Comparison of ENCODE assay signal across 19 cellular contexts in the genomic region with DNA sequence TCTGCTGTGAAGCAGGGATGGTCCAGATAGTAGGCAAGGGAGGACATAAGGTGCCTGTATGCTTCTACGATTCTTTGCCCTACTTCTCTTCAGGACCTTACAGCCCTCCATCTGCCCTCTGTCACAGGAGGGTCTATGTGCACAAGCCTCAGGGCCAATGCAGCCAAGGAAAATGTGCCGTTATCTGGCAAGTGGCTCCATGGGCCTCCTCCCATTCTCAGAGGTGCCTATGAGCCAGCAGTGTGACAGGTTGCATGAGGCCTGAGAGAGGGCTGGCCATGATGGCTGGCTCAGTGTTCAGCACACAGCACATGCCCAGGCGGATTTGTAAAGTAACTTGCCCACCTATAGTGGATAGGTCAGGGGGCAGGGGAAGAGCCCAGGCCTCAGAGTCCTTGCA. TPM values are rescaled to one million over a fixed set of nuclear protein-coding genes. Genes with fewer than 3 reads are reported as not detected.
DNase-seq lines count a peak whose midpoint lies in the region; ATAC-seq and TF ChIP-seq lines count a peak whose summit lies in the region.
"Had no signal": no experiment of that assay in that cellular context is flagged by ENCODE, and none has a peak within 500 bp of the region (broad histone marks: within the 10 kb centered on the region; RNA-seq: fewer than 3 reads in every experiment).

No MANE protein-coding gene starts in this region.

- H3K27me3 ChIP-seq in CD8-positive, alpha-beta memory T cell (ENCODE audit: insufficient read depth, low read length, poor library complexity, severe bottlenecking), result no peaks in the 10 kb centered on the region

- peak overlapping the region; percentile 35 for H3K27ac Mint-ChIP-seq in activated naive CD4-positive, alpha-beta T cell treated with anti-CD3 and anti-CD28 coated beads for 36 hours
- no peak overlapping the region for H3K27ac Mint-ChIP-seq in activated naive CD4-positive, alpha-beta T cell treated with anti-CD3 and anti-CD28 coated beads, Interleukin-2, amount 10 ng/mL, durations not matched to agents 7 days and 5 days
- H3K27ac Mint-ChIP-seq in CD8-positive, alpha-beta memory T cell, result peak overlapping the region in 6 of 8 donors; percentile 23 to 94 (median 66)
- H3K27ac Mint-ChIP-seq in central memory CD8-positive, alpha-beta T cell (ENCODE audit: low read depth), result peak overlapping the region; percentile 2
- H3K27ac Mint-ChIP-seq in nephron progenitor cell, result peak overlapping the region; percentile 86

- H3K9me3 ChIP-seq in CD8-positive, alpha-beta memory T cell (ENCODE audit: low read length), result no peaks in the 10 kb centered on the region

- no peak for TF ChIP-seq CTCF in nephron progenitor cell (IDR thresholded peaks at IDR 0.05)

- intact Hi-C loops in activated naive CD4-positive, alpha-beta T cell treated with anti-CD3 and anti-CD28 coated beads for 36 hours (cut with micrococcal nuclease), result no loop called here

- POLR2A ChIA-PET in CD8-positive, alpha-beta memory T cell (lab: Charles Lee), result no interaction called here

- ATAC-seq in central memory CD8-positive, alpha-beta T cell (replicated peaks; ENCODE audit: extremely low read depth, poor library complexity, severe bottlenecking), result no peak
- ATAC-seq: Panc1 had no signal

- peaks cover 3% of the 10 kb centered on the region for H3K36me3 ChIP-seq in CD8-positive, alpha-beta memory T cell (ENCODE audit: insufficient read depth, low read length)

- H3K27ac ChIP-seq in CD8-positive, alpha-beta memory T cell (ENCODE audit: low read depth, low read length), result no peak overlapping the region
- H3K27ac ChIP-seq: C4-2B had no signal

- DNase-seq in activated naive CD4-positive, alpha-beta T cell treated with anti-CD3 and anti-CD28 coated beads for 36 hours, result no peak
- DNase-seq in activated naive CD4-positive, alpha-beta T cell treated with anti-CD3 and anti-CD28 coated beads, Interleukin-2, amount 10 ng/mL, durations not matched to agents 7 days and 5 days, result no peak
- DNase-seq in CD8-positive, alpha-beta memory T cell, result peak in 1 of 5 donors; percentile 4
- no peak for DNase-seq in central memory CD8-positive, alpha-beta T cell (ENCODE audit: low spot score in 2 of 2)
- no peak for DNase-seq in nephron progenitor cell
- no peak for DNase-seq in stimulated activated naive CD4-positive, alpha-beta T cell treated with Interleukin-2 at 50 U/mL for 16 hours (lab: John Stamatoyannopoulos, UW)
- DNase-seq in NCI-H1694 (lab: John Stamatoyannopoulos, UW), result no peak
- DNase-seq: DMS53, GF-D8, GOT3, HCEC 1CT, KG1, NCI-H1092, NCI-H1436, NCI-H2029 treated with DMSO at 0.1 percent for 48 hours, NCI-H524 treated with DMSO at 0.1 percent for 48 hours, SIG-M5 had no signal

- H3K9me3 Mint-ChIP-seq in activated naive CD4-positive, alpha-beta T cell treated with anti-CD3 and anti-CD28 coated beads for 36 hours, result no peaks in the 10 kb centered on the region
- H3K9me3 Mint-ChIP-seq in activated naive CD4-positive, alpha-beta T cell treated with anti-CD3 and anti-CD28 coated beads, Interleukin-2, amount 10 ng/mL, durations not matched to agents 7 days and 5 days, result no peaks in the 10 kb centered on the region
- H3K9me3 Mint-ChIP-seq in CD8-positive, alpha-beta memory T cell, result no peaks in the 10 kb centered on the region
- H3K9me3 Mint-ChIP-seq in central memory CD8-positive, alpha-beta T cell, result no peaks in the 10 kb centered on the region
- no peaks in the 10 kb centered on the region for H3K9me3 Mint-ChIP-seq in nephron progenitor cell

- no peak overlapping the region for H3K4me3 ChIP-seq in CD8-positive, alpha-beta memory T cell (ENCODE audit: low read length)

- H3K36me3 Mint-ChIP-seq in activated naive CD4-positive, alpha-beta T cell treated with anti-CD3 and anti-CD28 coated beads for 36 hours (ENCODE audit: low read depth), result peaks cover 19% of the 10 kb centered on the region
- peaks cover 36% of the 10 kb centered on the region for H3K36me3 Mint-ChIP-seq in activated naive CD4-positive, alpha-beta T cell treated with anti-CD3 and anti-CD28 coated beads, Interleukin-2, amount 10 ng/mL, durations not matched to agents 7 days and 5 days
- peaks cover 0 to 55% (median 4%) of the 10 kb centered on the region in 3 donors for H3K36me3 Mint-ChIP-seq in CD8-positive, alpha-beta memory T cell
- peaks cover 10% of the 10 kb centered on the region for H3K36me3 Mint-ChIP-seq in central memory CD8-positive, alpha-beta T cell (ENCODE audit: insufficient read depth)
- H3K36me3 Mint-ChIP-seq in nephron progenitor cell (ENCODE audit: low read depth), result peaks cover 17% of the 10 kb centered on the region

- H3K4me1 Mint-ChIP-seq in activated naive CD4-positive, alpha-beta T cell treated with anti-CD3 and anti-CD28 coated beads for 36 hours (ENCODE audit: low read depth), result peaks cover 17% of the 10 kb centered on the region
- H3K4me1 Mint-ChIP-seq in activated naive CD4-positive, alpha-beta T cell treated with anti-CD3 and anti-CD28 coated beads, Interleukin-2, amount 10 ng/mL, durations not matched to agents 7 days and 5 days, result peaks cover 13% of the 10 kb centered on the region
- H3K4me1 Mint-ChIP-seq in CD8-positive, alpha-beta memory T cell, result peaks cover 14 to 19% (median 19%) of the 10 kb centered on the region in 3 donors
- peaks cover 22% of the 10 kb centered on the region for H3K4me1 Mint-ChIP-seq in central memory CD8-positive, alpha-beta T cell
- H3K4me1 Mint-ChIP-seq in nephron progenitor cell, result peaks cover 7% of the 10 kb centered on the region

- H3K4me3 Mint-ChIP-seq in activated naive CD4-positive, alpha-beta T cell treated with anti-CD3 and anti-CD28 coated beads for 36 hours, result no peak overlapping the region
- no peak overlapping the region for H3K4me3 Mint-ChIP-seq in activated naive CD4-positive, alpha-beta T cell treated with anti-CD3 and anti-CD28 coated beads, Interleukin-2, amount 10 ng/mL, durations not matched to agents 7 days and 5 days
- no peak overlapping the region for H3K4me3 Mint-ChIP-seq in CD8-positive, alpha-beta memory T cell
- H3K4me3 Mint-ChIP-seq in central memory CD8-positive, alpha-beta T cell, result no peak overlapping the region
- no peak overlapping the region for H3K4me3 Mint-ChIP-seq in nephron progenitor cell

- H3K4me1 ChIP-seq in CD8-positive, alpha-beta memory T cell (ENCODE audit: insufficient read depth, low read length), result peaks cover 15% of the 10 kb centered on the region

- CTCF ChIA-PET in activated naive CD4-positive, alpha-beta T cell treated with anti-CD3 and anti-CD28 coated beads for 36 hours (lab: Charles Lee), result interaction anchor here (1.1 kb wide), 1 partner anchor 24 kb away, joined by 4 read pairs; no protein-coding TSS in a partner anchor
- CTCF ChIA-PET in activated naive CD4-positive, alpha-beta T cell treated with anti-CD3 and anti-CD28 coated beads, Interleukin-2, amount 10 ng/mL, durations not matched to agents 7 days and 5 days (lab: Charles Lee), result interaction anchor here (4.1 kb wide), 1 partner anchor 25 kb away, joined by 24 read pairs; no protein-coding TSS in a partner anchor
- CTCF ChIA-PET in CD8-positive, alpha-beta memory T cell (lab: Charles Lee), result interaction anchor here (2.0 to 20.8 kb wide), 2 partner anchors 25 to 45 kb away, joined by 7 to 222 read pairs; no protein-coding TSS in a partner anchor

- no peaks in the 10 kb centered on the region for H3K27me3 Mint-ChIP-seq in activated naive CD4-positive, alpha-beta T cell treated with anti-CD3 and anti-CD28 coated beads for 36 hours (ENCODE audit: low read depth)
- H3K27me3 Mint-ChIP-seq in activated naive CD4-positive, alpha-beta T cell treated with anti-CD3 and anti-CD28 coated beads, Interleukin-2, amount 10 ng/mL, durations not matched to agents 7 days and 5 days, result no peaks in the 10 kb centered on the region
- H3K27me3 Mint-ChIP-seq in CD8-positive, alpha-beta memory T cell, result no peaks in the 10 kb centered on the region
- H3K27me3 Mint-ChIP-seq in central memory CD8-positive, alpha-beta T cell, result no peaks in the 10 kb centered on the region
- H3K27me3 Mint-ChIP-seq in nephron progenitor cell (ENCODE audit: low read depth, poor library complexity), result no peaks in the 10 kb centered on the region

RNA-seq across cellular contexts. Expression of a gene that starts 51.3 kb away (rescaled TPM):
- total RNA-seq in activated naive CD4-positive, alpha-beta T cell treated with anti-CD3 and anti-CD28 coated beads for 36 hours, result under 1 TPM; 0.21 to 0.22 TPM
- total RNA-seq in CD8-positive, alpha-beta memory T cell, result under 1 TPM; 0.31 to 0.48 TPM
- polyA plus RNA-seq in CD8-positive, alpha-beta memory T cell, result not detected
